1 cellular context compared by ENCODE assay signal in the genomic region with DNA sequence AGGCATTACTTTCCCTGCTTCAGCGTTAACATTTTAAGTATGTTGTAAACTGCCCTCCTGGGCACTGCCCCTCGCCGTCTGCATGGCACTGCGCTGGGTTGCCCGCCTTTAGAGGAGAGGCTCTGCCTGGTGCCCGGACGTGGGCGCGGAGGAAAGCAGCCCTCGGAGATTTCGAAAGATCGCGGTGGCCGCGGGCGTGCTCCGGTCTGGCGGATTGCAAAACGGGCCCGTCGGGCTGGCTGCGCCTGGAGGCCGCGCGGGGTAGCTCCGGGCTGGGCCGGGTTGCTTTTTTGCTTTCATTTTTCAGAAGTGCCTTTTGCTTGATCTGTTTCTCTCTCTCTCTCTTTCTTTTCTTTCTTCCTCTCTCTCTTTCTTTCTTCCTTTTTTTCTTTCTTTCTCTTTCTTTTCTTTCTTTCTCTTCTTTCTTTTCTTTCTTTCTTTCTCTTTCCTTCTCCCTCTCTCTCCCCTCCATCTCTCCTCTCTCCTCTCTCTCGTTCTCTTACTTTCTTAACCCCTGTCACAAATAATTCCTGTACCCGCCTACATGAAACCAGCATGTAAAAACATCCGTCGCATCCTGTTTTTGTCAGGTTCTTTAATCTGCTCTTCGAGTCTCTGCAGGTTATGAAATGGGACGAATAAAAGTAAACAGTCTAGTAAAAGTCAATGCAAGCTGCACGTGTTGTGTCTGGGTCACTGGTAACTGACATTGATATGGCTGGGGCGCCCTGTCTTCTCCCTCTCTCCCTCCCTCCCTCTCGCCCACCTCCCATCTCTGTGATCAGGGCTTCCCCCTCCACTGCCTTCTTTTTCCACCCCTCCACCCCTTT.
A peak's percentile ranks its signal among the peaks of the same experiment; 100 is the strongest.
TF ChIP-seq lines count a peak whose summit lies in the region.

No MANE protein-coding gene starts in this region.

TF ChIP-seq in A549, 52 proteins besides CTCF, POLR2A, EP300 and RAD21 (continued from another document):
- TF ChIP-seq, protein P1, sequence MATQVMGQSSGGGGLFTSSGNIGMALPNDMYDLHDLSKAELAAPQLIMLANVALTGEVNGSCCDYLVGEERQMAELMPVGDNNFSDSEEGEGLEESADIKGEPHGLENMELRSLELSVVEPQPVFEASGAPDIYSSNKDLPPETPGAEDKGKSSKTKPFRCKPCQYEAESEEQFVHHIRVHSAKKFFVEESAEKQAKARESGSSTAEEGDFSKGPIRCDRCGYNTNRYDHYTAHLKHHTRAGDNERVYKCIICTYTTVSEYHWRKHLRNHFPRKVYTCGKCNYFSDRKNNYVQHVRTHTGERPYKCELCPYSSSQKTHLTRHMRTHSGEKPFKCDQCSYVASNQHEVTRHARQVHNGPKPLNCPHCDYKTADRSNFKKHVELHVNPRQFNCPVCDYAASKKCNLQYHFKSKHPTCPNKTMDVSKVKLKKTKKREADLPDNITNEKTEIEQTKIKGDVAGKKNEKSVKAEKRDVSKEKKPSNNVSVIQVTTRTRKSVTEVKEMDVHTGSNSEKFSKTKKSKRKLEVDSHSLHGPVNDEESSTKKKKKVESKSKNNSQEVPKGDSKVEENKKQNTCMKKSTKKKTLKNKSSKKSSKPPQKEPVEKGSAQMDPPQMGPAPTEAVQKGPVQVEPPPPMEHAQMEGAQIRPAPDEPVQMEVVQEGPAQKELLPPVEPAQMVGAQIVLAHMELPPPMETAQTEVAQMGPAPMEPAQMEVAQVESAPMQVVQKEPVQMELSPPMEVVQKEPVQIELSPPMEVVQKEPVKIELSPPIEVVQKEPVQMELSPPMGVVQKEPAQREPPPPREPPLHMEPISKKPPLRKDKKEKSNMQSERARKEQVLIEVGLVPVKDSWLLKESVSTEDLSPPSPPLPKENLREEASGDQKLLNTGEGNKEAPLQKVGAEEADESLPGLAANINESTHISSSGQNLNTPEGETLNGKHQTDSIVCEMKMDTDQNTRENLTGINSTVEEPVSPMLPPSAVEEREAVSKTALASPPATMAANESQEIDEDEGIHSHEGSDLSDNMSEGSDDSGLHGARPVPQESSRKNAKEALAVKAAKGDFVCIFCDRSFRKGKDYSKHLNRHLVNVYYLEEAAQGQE (IDR thresholded peaks at IDR 0.05) = 0 out of 2 replicates have a peak, but pooled peaks have one; percentile 29
- TF ChIP-seq CBX8 (IDR thresholded peaks at IDR 0.05) (no peak), HOXA7 (CRISPR knock-in tag; IDR thresholded peaks at IDR 0.05) (no peak), HEYL (CRISPR knock-in tag; IDR thresholded peaks at IDR 0.05) (no peak), KDM1A (IDR thresholded peaks at IDR 0.05; ENCODE audit: low read depth) (no peak)
